2 cellular contexts compared by ENCODE assay signal in genomic region chr7:133282094-133282493, GRCh38.
TF ChIP-seq lines count a peak whose summit lies in the region.

No MANE protein-coding gene starts in this region.

TF ChIP-seq in A549, 52 proteins besides CTCF, POLR2A, EP300 and RAD21 (continued from another document):
- TF ChIP-seq KDM1A (IDR thresholded peaks at IDR 0.05; ENCODE audit: low read depth): no peak

TF ChIP-seq in WTC11, 78 proteins besides CTCF, POLR2A, EP300 and RAD21:
- TF ChIP-seq AFF4 (CRISPR knock-in tag; IDR thresholded peaks at IDR 0.05; ENCODE audit: borderline replicate concordance): no peak
- TF ChIP-seq CREM (CRISPR knock-in tag; IDR thresholded peaks at IDR 0.05): no peak
- TF ChIP-seq ZMAT4 (CRISPR knock-in tag; IDR thresholded peaks at IDR 0.05): no peak
- TF ChIP-seq ZNF396 (CRISPR knock-in tag; IDR thresholded peaks at IDR 0.05; ENCODE audit: borderline replicate concordance): no peak
- TF ChIP-seq NFE2L1 (CRISPR knock-in tag; IDR thresholded peaks at IDR 0.05): no peak
